Comparison of ENCODE assay signal across 10 cellular contexts in the genomic region with DNA sequence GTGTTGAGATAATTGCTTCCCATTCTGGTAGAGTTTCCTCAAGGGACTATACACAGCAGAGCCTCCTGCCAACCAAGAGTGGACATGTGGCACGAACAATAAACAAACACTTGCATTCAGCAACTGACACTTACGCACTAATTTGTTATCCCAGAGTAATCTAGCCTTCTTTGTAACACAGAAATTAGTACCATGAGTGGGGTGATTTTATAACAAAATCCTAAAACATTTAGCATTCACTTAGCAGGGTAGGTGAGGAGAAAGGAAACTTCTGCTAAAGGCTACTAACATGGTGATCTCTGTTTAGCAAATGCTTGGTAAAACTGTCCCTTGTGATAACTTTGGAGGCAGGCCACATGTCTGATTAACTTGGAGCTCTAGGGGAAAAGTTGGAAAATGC.
"Had no signal": no experiment of that assay in that cellular context is flagged by ENCODE, and none has a peak within 500 bp of the region (broad histone marks: within the 10 kb centered on the region; RNA-seq: fewer than 3 reads in every experiment).

No MANE protein-coding gene starts in this region.

- H2AFZ ChIP-seq: GM23338 had no signal

- H3K4me3 ChIP-seq: GM23338 had no signal

- H3K27ac ChIP-seq: KMS-11 had no signal

- H3K4me2 ChIP-seq: GM23338, KMS-11 had no signal

- ATAC-seq: GM23338 had no signal

- DNase-seq: H9, HCEC 1CT, HFFc6, IMR-90, KBM-7 had no signal

- FAIRE-seq: H1, H54, HTR-8/SVneo had no signal

- H3K9ac ChIP-seq: KMS-11 had no signal
